Comparison of ENCODE assay signal across 9 cellular contexts in genomic region chr12:39692258-39692853, GRCh38.
A peak's percentile ranks its signal among the peaks of the same experiment; 100 is the strongest.
DNase-seq lines count a peak whose midpoint lies in the region; ATAC-seq, FAIRE-seq and TF ChIP-seq lines count a peak whose summit lies in the region.
"Had no signal": no experiment of that assay in that cellular context is flagged by ENCODE, and none has a peak within 500 bp of the region (broad histone marks: within the 10 kb centered on the region; RNA-seq: fewer than 3 reads in every experiment).

No MANE protein-coding gene starts in this region.

- no peak overlapping the region for H3K4me3 ChIP-seq in AG10803 (ENCODE audit: low read length)

- peak; percentile 45; the same call in 1 of the 2 replicates for TF ChIP-seq CTCF in AG10803 (conservative IDR thresholded peaks at IDR 0.05; ENCODE audit: low read length)

- peak; percentile 65 for ATAC-seq in GM18907 (IDR thresholded peaks at IDR 0.05; ENCODE audit: unreplicated experiment)
- ATAC-seq in HG02571 (IDR thresholded peaks at IDR 0.05; ENCODE audit: unreplicated experiment): no peak

- DNase-seq in AG10803 (ENCODE audit: low read depth) (peak; percentile 6), RCC 7860 (ENCODE audit: low spot score) (peak; percentile 25), iris pigment epithelial cell (ENCODE audit: low read depth) (peak; percentile 7), NCI-H82 (lab: John Stamatoyannopoulos, UW) (no peak)
- no peak for DNase-seq in activated CD4-positive, alpha-beta T cell treated with anti-CD3 and anti-CD28 coated beads, Interleukin-2, amount 50 U/mL, for 4 hours
- DNase-seq in activated T-cell treated with anti-CD3 and anti-CD28 coated beads, Interleukin-2, amount 50 U/mL, for 1 hour: no peak

- FAIRE-seq in RCC 7860 (lab: Jason Lieb, UNC): peak; percentile 46
- FAIRE-seq: GM12891 had no signal

Comparison
In these comparisons a context has a peak if more than half of its experiments do, and no peak if none do; other contexts are left out.
1. DNase-seq: peak in AG10803 (single experiment), RCC 7860 (single experiment) and iris pigment epithelial cell (single experiment); none in activated CD4-positive, alpha-beta T cell treated with anti-CD3 and anti-CD28 coated beads, Interleukin-2, amount 50 U/mL, for 4 hours (0 of 2), activated T-cell treated with anti-CD3 and anti-CD28 coated beads, Interleukin-2, amount 50 U/mL, for 1 hour (single experiment) and NCI-H82 (single experiment).